Comparison of ENCODE assay signal across 10 cellular contexts in genomic region chr13:102128216-102128800, GRCh38.
DNase-seq lines count a peak whose midpoint lies in the region; ATAC-seq and TF ChIP-seq lines count a peak whose summit lies in the region.
"Had no signal": no experiment of that assay in that cellular context is flagged by ENCODE, and none has a peak within 500 bp of the region (broad histone marks: within the 10 kb centered on the region; RNA-seq: fewer than 3 reads in every experiment).

No MANE protein-coding gene starts in this region.

- H3K4me1 Mint-ChIP-seq in T-helper 17 cell, result peaks cover 3% of the 10 kb centered on the region
- H3K4me1 Mint-ChIP-seq in effector memory CD8-positive, alpha-beta T cell (ENCODE audit: low read depth in 2 of 2), result no peaks in the 10 kb centered on the region

- DNase-seq in astrocyte of the cerebellum (ENCODE audit: low read depth) (peak; percentile 79), renal cortical epithelial cell (ENCODE audit: low read depth) (peak; percentile 97), T-helper 17 cell (no peak), NCI-H2107 (lab: John Stamatoyannopoulos, UW) (no peak)
- no peak for DNase-seq in effector memory CD8-positive, alpha-beta T cell
- DNase-seq: activated T-cell treated with anti-CD3 and anti-CD28 coated beads for 4 hours; stimulated activated CD4-positive, alpha-beta T cell treated with anti-CD3 and anti-CD28 coated beads, Interleukin-4, amount 100 ng/mL, for 24 hours had no signal

- H3K4me3 ChIP-seq in astrocyte of the cerebellum (ENCODE audit: low read depth, low read length), result no peak overlapping the region

- in situ Hi-C loops in astrocyte of the cerebellum (cut with HindIII; ENCODE audit: low sequenced_read_pairs), result no loop called here

- no peak for TF ChIP-seq CTCF in astrocyte of the cerebellum (IDR thresholded peaks at IDR 0.05; ENCODE audit: low read depth, low read length, missing control alignments)

- H3K36me3 Mint-ChIP-seq in T-helper 17 cell (ENCODE audit: low read depth), result no peaks in the 10 kb centered on the region
- no peaks in the 10 kb centered on the region for H3K36me3 Mint-ChIP-seq in effector memory CD8-positive, alpha-beta T cell (ENCODE audit: insufficient read depth)

- no peaks in the 10 kb centered on the region for H3K9me3 ChIP-seq in T-helper 17 cell (ENCODE audit: control insufficient read depth, low read length, poor library complexity, severe bottlenecking)

- peaks cover 35% of the 10 kb centered on the region for H3K27me3 Mint-ChIP-seq in T-helper 17 cell
- peaks cover 5% of the 10 kb centered on the region in 2 donors for H3K27me3 Mint-ChIP-seq in effector memory CD8-positive, alpha-beta T cell

- no peak overlapping the region for H3K27ac Mint-ChIP-seq in T-helper 17 cell
- no peak overlapping the region for H3K27ac Mint-ChIP-seq in effector memory CD8-positive, alpha-beta T cell

- H3K9me3 Mint-ChIP-seq in effector memory CD8-positive, alpha-beta T cell, result peaks cover 2 to 8% of the 10 kb centered on the region in 2 donors

- ATAC-seq in GM18511 (IDR thresholded peaks at IDR 0.05; ENCODE audit: unreplicated experiment), result peak; percentile 68
- ATAC-seq in HG03378 (IDR thresholded peaks at IDR 0.05; ENCODE audit: unreplicated experiment), result peak; percentile 88
- ATAC-seq in T-helper 17 cell, result no peak
- ATAC-seq in effector memory CD8-positive, alpha-beta T cell (replicated peaks), result no peak
- ATAC-seq in HG03571 (IDR thresholded peaks at IDR 0.05; ENCODE audit: unreplicated experiment), result no peak

- H3K4me3 Mint-ChIP-seq in T-helper 17 cell, result no peak overlapping the region
- no peak overlapping the region for H3K4me3 Mint-ChIP-seq in effector memory CD8-positive, alpha-beta T cell

Comparison
In these comparisons a context has a peak if more than half of its experiments do, and no peak if none do; other contexts are left out.
1. ATAC-seq: peak in GM18511 (single experiment) and HG03378 (single experiment); none in T-helper 17 cell (single experiment), effector memory CD8-positive, alpha-beta T cell (single experiment) and HG03571 (single experiment).
2. DNase-seq: peak in astrocyte of the cerebellum (single experiment) and renal cortical epithelial cell (single experiment); none in T-helper 17 cell (0 of 3), effector memory CD8-positive, alpha-beta T cell (0 of 3) and NCI-H2107 (single experiment).